In genomic region chr7:134995239-134996096, GRCh38 we compare ENCODE assay signal across 10 cellular contexts. TPM values are rescaled to one million over a fixed set of nuclear protein-coding genes. Genes with fewer than 3 reads are reported as not detected.
A peak's percentile ranks its signal among the peaks of the same experiment; 100 is the strongest.
DNase-seq lines count a peak whose midpoint lies in the region; ATAC-seq, FAIRE-seq and TF ChIP-seq lines count a peak whose summit lies in the region.
"Had no signal": no experiment of that assay in that cellular context is flagged by ENCODE, and none has a peak within 500 bp of the region (broad histone marks: within the 10 kb centered on the region; RNA-seq: fewer than 3 reads in every experiment).

No MANE protein-coding gene starts in this region.

- peak overlapping the region; percentile 38 for H3K4me3 ChIP-seq in MM.1S (ENCODE audit: low read length)
- H3K4me3 ChIP-seq in pancreas: no peak overlapping the region

- H3K9me2 ChIP-seq in MM.1S (replicated peaks; ENCODE audit: insufficient read depth, low read length): no peaks in the 10 kb centered on the region

- peak; percentile 47 for ATAC-seq in GM18868 (IDR thresholded peaks at IDR 0.05; ENCODE audit: unreplicated experiment)
- ATAC-seq in GM21786 (IDR thresholded peaks at IDR 0.05; ENCODE audit: unreplicated experiment): peak; percentile 42
- ATAC-seq in pancreas: no peak

- 74 to 75% methylated on average over 6 of the region's 6 CpGs for WGBS in pancreas, 2 donors

- H3K27ac ChIP-seq in MM.1S (ENCODE audit: low read length) (peak overlapping the region; percentile 83), pancreas (peak overlapping the region in 3 of 4 donors; percentile 10 to 57 (median 24))

- peak overlapping the region; percentile 82 for H3K4me2 ChIP-seq in MM.1S (ENCODE audit: low read depth, low read length)

- H3K9ac ChIP-seq in MM.1S (ENCODE audit: low read length): peak overlapping the region; percentile 72

- H3K9me3 ChIP-seq in MM.1S (replicated peaks; ENCODE audit: insufficient read depth, low read length) (no peaks in the 10 kb centered on the region), pancreas (no peaks in the 10 kb centered on the region)

- peak overlapping the region; percentile 29 for H2AFZ ChIP-seq in MM.1S (ENCODE audit: low read length)

- H4K20me1 ChIP-seq in MM.1S (ENCODE audit: insufficient read depth, low read length): no peaks in the 10 kb centered on the region

- intact Hi-C loops in pancreas (cut with DNase I): loop anchor here in 1 of 3 donors (10.0 kb wide), 1 partner anchor 169 kb away; no protein-coding TSS in a partner anchor

- peaks cover 66% of the 10 kb centered on the region for H3K4me1 ChIP-seq in MM.1S (ENCODE audit: low read length)
- peaks cover 15 to 41% (median 41%) of the 10 kb centered on the region in 3 donors for H3K4me1 ChIP-seq in pancreas

- no peaks in the 10 kb centered on the region for H3K36me3 ChIP-seq in MM.1S (replicated peaks; ENCODE audit: insufficient read depth, low read length)
- H3K36me3 ChIP-seq in pancreas: no peaks in the 10 kb centered on the region

- no peaks in the 10 kb centered on the region for H3K79me2 ChIP-seq in MM.1S (ENCODE audit: low read length)

- DNase-seq in MM.1S (peak; percentile 94), pancreas (no peak), NCI-H69 (lab: John Stamatoyannopoulos, UW) (no peak), HCEC 1CT (no peak), epidermal melanocyte (ENCODE audit: insufficient read length, low spot score) (no peak), SK-N-DZ (ENCODE audit: low spot score) (no peak)
- DNase-seq: activated CD4-positive, CD25-positive, alpha-beta regulatory T cell; head of caudate nucleus had no signal

- no peaks in the 10 kb centered on the region for H3K27me3 ChIP-seq in MM.1S (replicated peaks; ENCODE audit: insufficient read depth, low read length)
- no peaks in the 10 kb centered on the region for H3K27me3 ChIP-seq in pancreas

- TF ChIP-seq CTCF in MM.1S (IDR thresholded peaks at IDR 0.05; ENCODE audit: low read length) (no peak), pancreas (IDR thresholded peaks at IDR 0.05) (no peak)

- no peak for FAIRE-seq in pancreas (lab: Jason Lieb, UNC)

- peaks cover 43% of the 10 kb centered on the region for H3F3A ChIP-seq in MM.1S (ENCODE audit: insufficient read depth, low read length)

RNA-seq across cellular contexts. Expression of gene AGBL3, which starts 9.2 kb away (rescaled TPM):
- total RNA-seq in pancreas: 1 to 10 TPM in 5 of 6 donors, under 1 TPM in 1; 0.95 to 4.1 (median 2.7) TPM
- 1 to 10 TPM in 1 of 2 donors, under 1 TPM in 1; 0.91 to 4.4 TPM for polyA plus RNA-seq in pancreas
- polyA plus RNA-seq in SK-N-DZ (2014; cell fraction: cytosol; rRNA removed): 4.0 and 8.7 TPM in 2 replicates
- polyA plus RNA-seq in SK-N-DZ (2014; cell fraction: nucleus; rRNA removed): 4.7 and 6.4 TPM in 2 replicates

Comparison
In these comparisons a context has a peak if more than half of its experiments do, and no peak if none do; other contexts are left out.
1. ATAC-seq: peak in GM18868 (single experiment) and GM21786 (single experiment); none in pancreas (0 of 4).